19 cellular contexts compared by ENCODE assay signal in the genomic region with DNA sequence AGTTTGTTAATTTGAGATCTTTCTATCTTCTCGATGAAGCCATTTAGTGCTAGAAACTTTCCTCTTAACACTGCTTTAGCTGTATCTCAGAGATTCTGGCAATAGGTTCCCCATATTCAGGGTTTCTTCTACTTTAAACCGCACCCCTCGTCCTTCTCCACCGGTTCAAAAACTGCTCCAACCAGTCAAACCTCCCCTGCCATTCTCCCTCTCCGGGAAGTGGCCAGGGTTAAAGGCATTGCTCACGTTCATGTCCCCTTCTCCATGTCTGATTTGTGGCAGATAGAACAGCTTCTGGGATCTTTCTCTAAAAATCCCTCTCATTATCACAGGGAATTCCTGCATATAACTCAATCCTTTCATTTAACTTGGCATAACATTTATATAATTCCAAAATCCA. TPM values are rescaled to one million over a fixed set of nuclear protein-coding genes. Genes with fewer than 3 reads are reported as not detected.
DNase-seq lines count a peak whose midpoint lies in the region; ATAC-seq, FAIRE-seq and TF ChIP-seq lines count a peak whose summit lies in the region.
"Had no signal": no experiment of that assay in that cellular context is flagged by ENCODE, and none has a peak within 500 bp of the region (broad histone marks: within the 10 kb centered on the region; RNA-seq: fewer than 3 reads in every experiment).

No MANE protein-coding gene starts in this region.

- peak; percentile 19 for DNase-seq in activated CD4-positive, alpha-beta T cell treated with anti-CD3 and anti-CD28 coated beads, Interleukin-2, amount 10 ng/mL, durations not matched to agents 24 days and 14 days
- no peak for DNase-seq in activated CD4-positive, alpha-beta T cell treated with anti-CD3 and anti-CD28 coated beads, Interleukin-2, amount 10 ng/mL, durations not matched to agents 7 days and 5 days
- DNase-seq in colonic mucosa (peak; percentile 41), keratinocyte (ENCODE audit: low read depth, low spot score) (no peak), type B pancreatic cell (ENCODE audit: extremely low spot score, unreplicated experiment) (no peak), SIG-M5 (lab: John Stamatoyannopoulos, UW) (no peak)
- DNase-seq: AML-193; CD4-positive, alpha-beta memory T cell; DMS79 treated with DMSO at 0.1 percent for 48 hours; GF-D8; IMR-90 had no signal

- H3K4me1 Mint-ChIP-seq in activated CD4-positive, alpha-beta T cell treated with anti-CD3 and anti-CD28 coated beads, Interleukin-2, amount 10 ng/mL, durations not matched to agents 24 days and 14 days = no peaks in the 10 kb centered on the region
- no peaks in the 10 kb centered on the region for H3K4me1 Mint-ChIP-seq in activated CD4-positive, alpha-beta T cell treated with anti-CD3 and anti-CD28 coated beads, Interleukin-2, amount 10 ng/mL, durations not matched to agents 7 days and 5 days
- peaks cover 7% of the 10 kb centered on the region for H3K4me1 Mint-ChIP-seq in type B pancreatic cell (ENCODE audit: unreplicated experiment)
- H3K4me1 Mint-ChIP-seq: CD4-positive, alpha-beta memory T cell had no signal

- no peaks in the 10 kb centered on the region for H4K20me1 ChIP-seq in keratinocyte (ENCODE audit: control insufficient read depth, extremely low read depth, insufficient read depth, low read length)

- no peaks in the 10 kb centered on the region for H3K9me1 ChIP-seq in keratinocyte (ENCODE audit: control insufficient read depth, extremely low read depth, insufficient read depth, low read length)

- H3K9ac ChIP-seq in colonic mucosa (ENCODE audit: low read depth in 2 of 2, low read length in 2 of 2) = no peak overlapping the region
- H3K9ac ChIP-seq in keratinocyte (ENCODE audit: control insufficient read depth, extremely low read depth, insufficient read depth, low read length) = no peak overlapping the region

- no peaks in the 10 kb centered on the region for H3K36me3 Mint-ChIP-seq in activated CD4-positive, alpha-beta T cell treated with anti-CD3 and anti-CD28 coated beads, Interleukin-2, amount 10 ng/mL, durations not matched to agents 24 days and 14 days (ENCODE audit: low read depth)
- H3K36me3 Mint-ChIP-seq in activated CD4-positive, alpha-beta T cell treated with anti-CD3 and anti-CD28 coated beads, Interleukin-2, amount 10 ng/mL, durations not matched to agents 7 days and 5 days (ENCODE audit: low read depth) = no peaks in the 10 kb centered on the region
- H3K36me3 Mint-ChIP-seq in type B pancreatic cell = no peaks in the 10 kb centered on the region
- H3K36me3 Mint-ChIP-seq: CD4-positive, alpha-beta memory T cell had no signal

- peak overlapping the region; percentile 17 for H2AFZ ChIP-seq in keratinocyte (ENCODE audit: control insufficient read depth, low read length)

- H3K79me2 ChIP-seq in keratinocyte (ENCODE audit: control insufficient read depth, insufficient read depth, low read length) = no peaks in the 10 kb centered on the region

- FAIRE-seq in keratinocyte (lab: Jason Lieb, UNC) = no peak
- FAIRE-seq: A549, HTR-8/SVneo had no signal

- H3K36me3 ChIP-seq in colonic mucosa = no peaks in the 10 kb centered on the region
- H3K36me3 ChIP-seq in keratinocyte (ENCODE audit: control insufficient read depth in 2 of 2, extremely low read depth in 1 of 2, insufficient read depth in 2 of 2, low read length in 2 of 2) = no peaks in the 10 kb centered on the region
- H3K36me3 ChIP-seq: HAP-1 had no signal

- TF ChIP-seq CTCF in colonic mucosa (IDR thresholded peaks at IDR 0.05) = no peak
- no peak for TF ChIP-seq CTCF in keratinocyte (optimal IDR thresholded peaks at IDR 0.05 in 1 of 3, IDR thresholded peaks at IDR 0.05 in 1 of 3, conservative IDR thresholded peaks at IDR 0.05 in 1 of 3; ENCODE audit: extremely low read depth in 1 of 3, insufficient read depth in 2 of 3, low read length in 3 of 3)
- no peak for TF ChIP-seq CTCF in type B pancreatic cell (conservative IDR thresholded peaks at IDR 0.05)

- no peak overlapping the region for H3K27ac ChIP-seq in colonic mucosa
- no peak overlapping the region for H3K27ac ChIP-seq in keratinocyte (ENCODE audit: control insufficient read depth, insufficient read depth, low read length)
- H3K27ac ChIP-seq: 22Rv1, A549, C4-2B, HL-60 had no signal

- CTCF ChIA-PET in activated CD4-positive, alpha-beta T cell treated with anti-CD3 and anti-CD28 coated beads, Interleukin-2, amount 10 ng/mL, durations not matched to agents 7 days and 5 days (lab: Charles Lee) = no interaction called here

- no peak overlapping the region for H3K27ac Mint-ChIP-seq in activated CD4-positive, alpha-beta T cell treated with anti-CD3 and anti-CD28 coated beads, Interleukin-2, amount 10 ng/mL, durations not matched to agents 24 days and 14 days
- H3K27ac Mint-ChIP-seq in activated CD4-positive, alpha-beta T cell treated with anti-CD3 and anti-CD28 coated beads, Interleukin-2, amount 10 ng/mL, durations not matched to agents 7 days and 5 days = no peak overlapping the region
- H3K27ac Mint-ChIP-seq in type B pancreatic cell = peak overlapping the region; percentile 42
- H3K27ac Mint-ChIP-seq: CD4-positive, alpha-beta memory T cell had no signal

- no peaks in the 10 kb centered on the region for H3K4me1 ChIP-seq in colonic mucosa
- peaks cover 10% of the 10 kb centered on the region for H3K4me1 ChIP-seq in keratinocyte (ENCODE audit: control insufficient read depth, extremely low read depth, insufficient read depth, low read length)
- H3K4me1 ChIP-seq: A549, HAP-1 had no signal

- no peaks in the 10 kb centered on the region for H3K9me3 ChIP-seq in colonic mucosa
- H3K9me3 ChIP-seq in keratinocyte (ENCODE audit: control insufficient read depth, low read depth, low read length) = no peaks in the 10 kb centered on the region
- H3K9me3 ChIP-seq: A549, HAP-1 had no signal

- H3K9me3 Mint-ChIP-seq in activated CD4-positive, alpha-beta T cell treated with anti-CD3 and anti-CD28 coated beads, Interleukin-2, amount 10 ng/mL, durations not matched to agents 24 days and 14 days = no peaks in the 10 kb centered on the region
- no peaks in the 10 kb centered on the region for H3K9me3 Mint-ChIP-seq in activated CD4-positive, alpha-beta T cell treated with anti-CD3 and anti-CD28 coated beads, Interleukin-2, amount 10 ng/mL, durations not matched to agents 7 days and 5 days
- H3K9me3 Mint-ChIP-seq in type B pancreatic cell = peaks cover 15% of the 10 kb centered on the region

- no peak overlapping the region for H3K4me3 Mint-ChIP-seq in activated CD4-positive, alpha-beta T cell treated with anti-CD3 and anti-CD28 coated beads, Interleukin-2, amount 10 ng/mL, durations not matched to agents 24 days and 14 days
- H3K4me3 Mint-ChIP-seq in activated CD4-positive, alpha-beta T cell treated with anti-CD3 and anti-CD28 coated beads, Interleukin-2, amount 10 ng/mL, durations not matched to agents 7 days and 5 days = no peak overlapping the region
- H3K4me3 Mint-ChIP-seq in type B pancreatic cell = peak overlapping the region; percentile 48
- H3K4me3 Mint-ChIP-seq: CD4-positive, alpha-beta memory T cell had no signal

- intact Hi-C loops in activated CD4-positive, alpha-beta T cell treated with anti-CD3 and anti-CD28 coated beads, Interleukin-2, amount 10 ng/mL, durations not matched to agents 24 days and 14 days (cut with micrococcal nuclease) = no loop called here
- intact Hi-C loops in colonic mucosa (cut with DNase I) = no loop called here

- peaks cover 22% of the 10 kb centered on the region for H3K27me3 Mint-ChIP-seq in activated CD4-positive, alpha-beta T cell treated with anti-CD3 and anti-CD28 coated beads, Interleukin-2, amount 10 ng/mL, durations not matched to agents 24 days and 14 days
- H3K27me3 Mint-ChIP-seq in activated CD4-positive, alpha-beta T cell treated with anti-CD3 and anti-CD28 coated beads, Interleukin-2, amount 10 ng/mL, durations not matched to agents 7 days and 5 days = peaks cover 45% of the 10 kb centered on the region
- H3K27me3 Mint-ChIP-seq in type B pancreatic cell = no peaks in the 10 kb centered on the region

- peak overlapping the region; percentile 16 for H3K4me2 ChIP-seq in keratinocyte (ENCODE audit: control insufficient read depth, extremely low read depth, insufficient read depth, low read depth, low read length)
- H3K4me2 ChIP-seq: A549 had no signal

- ATAC-seq in GM19452 (IDR thresholded peaks at IDR 0.05; ENCODE audit: unreplicated experiment) (no peak), HG02970 (IDR thresholded peaks at IDR 0.05; ENCODE audit: low FRiP score, unreplicated experiment) (no peak)
- ATAC-seq: A549 had no signal

- H3K27me3 ChIP-seq in colonic mucosa (no peaks in the 10 kb centered on the region), keratinocyte (ENCODE audit: control insufficient read depth, extremely low read depth, insufficient read depth, low read length) (no peaks in the 10 kb centered on the region)

- dilution Hi-C loops in keratinocyte (cut with MboI; ENCODE audit: extremely low pct_ligation_motif_present, low sequenced_read_pairs) = no loop called here

- no peak overlapping the region for H3K4me3 ChIP-seq in colonic mucosa
- no peak overlapping the region for H3K4me3 ChIP-seq in keratinocyte (ENCODE audit: control insufficient read depth in 2 of 3, extremely low read depth in 1 of 3, insufficient read depth in 2 of 3, low read depth in 1 of 3, low read length in 3 of 3)
- H3K4me3 ChIP-seq: A549, HAP-1 had no signal

- POLR2A ChIA-PET in activated CD4-positive, alpha-beta T cell treated with anti-CD3 and anti-CD28 coated beads, Interleukin-2, amount 10 ng/mL, durations not matched to agents 7 days and 5 days (lab: Charles Lee) = no interaction called here

RNA-seq across cellular contexts. Expression of a gene that starts 14.4 kb away (rescaled TPM):
- not detected in 2 replicates for total RNA-seq in activated CD4-positive, alpha-beta T cell treated with anti-CD3 and anti-CD28 coated beads, Interleukin-2, amount 10 ng/mL, durations not matched to agents 24 days and 14 days
- not detected for total RNA-seq in activated CD4-positive, alpha-beta T cell treated with anti-CD3 and anti-CD28 coated beads, Interleukin-2, amount 10 ng/mL, durations not matched to agents 7 days and 5 days
- total RNA-seq in colonic mucosa (10 to 100 TPM; 15.3 to 25.6 TPM), type B pancreatic cell (ENCODE audit: low replicate concordance) (5.0 and 10.2 TPM in 2 replicates)
- polyA plus RNA-seq in keratinocyte = 0.09 to 0.35 TPM (median 0.17 TPM) in 3 replicates
- polyA plus RNA-seq in keratinocyte (2011; ENCODE audit: low read depth) = not detected
- 0.15 and 0.19 TPM in 2 replicates for polyA plus RNA-seq in keratinocyte (2011; cell fraction: cytosol; rRNA removed)
- 0.20 and 0.25 TPM in 2 replicates for polyA plus RNA-seq in keratinocyte (2011; cell fraction: nucleus; rRNA removed)
- 0.23 and 0.30 TPM in 2 replicates for polyA plus RNA-seq in keratinocyte (2012; ENCODE audit: low replicate concordance)
- 0.23 to 0.77 TPM (median 0.30 TPM) in 3 replicates for polyA minus RNA-seq in keratinocyte
- polyA minus RNA-seq in keratinocyte (2011; cell fraction: cytosol; rRNA and poly(A)+ RNA removed) = not detected
- not detected in 2 replicates for polyA minus RNA-seq in keratinocyte (2011; cell fraction: nucleus; rRNA and poly(A)+ RNA removed)
- total RNA-seq: CD4-positive, alpha-beta memory T cell; IMR-90 had no signal
- polyA plus RNA-seq: CD4-positive, alpha-beta memory T cell; IMR-90 had no signal

Comparison
In these comparisons a context has a peak if more than half of its experiments do, and no peak if none do; other contexts are left out.
1. DNase-seq: peak in activated CD4-positive, alpha-beta T cell treated with anti-CD3 and anti-CD28 coated beads, Interleukin-2, amount 10 ng/mL, durations not matched to agents 24 days and 14 days (single experiment) and colonic mucosa (single experiment); none in activated CD4-positive, alpha-beta T cell treated with anti-CD3 and anti-CD28 coated beads, Interleukin-2, amount 10 ng/mL, durations not matched to agents 7 days and 5 days (single experiment), keratinocyte (single experiment), type B pancreatic cell (single experiment) and SIG-M5 (single experiment).